17 cellular contexts compared by ENCODE assay signal in the genomic region with DNA sequence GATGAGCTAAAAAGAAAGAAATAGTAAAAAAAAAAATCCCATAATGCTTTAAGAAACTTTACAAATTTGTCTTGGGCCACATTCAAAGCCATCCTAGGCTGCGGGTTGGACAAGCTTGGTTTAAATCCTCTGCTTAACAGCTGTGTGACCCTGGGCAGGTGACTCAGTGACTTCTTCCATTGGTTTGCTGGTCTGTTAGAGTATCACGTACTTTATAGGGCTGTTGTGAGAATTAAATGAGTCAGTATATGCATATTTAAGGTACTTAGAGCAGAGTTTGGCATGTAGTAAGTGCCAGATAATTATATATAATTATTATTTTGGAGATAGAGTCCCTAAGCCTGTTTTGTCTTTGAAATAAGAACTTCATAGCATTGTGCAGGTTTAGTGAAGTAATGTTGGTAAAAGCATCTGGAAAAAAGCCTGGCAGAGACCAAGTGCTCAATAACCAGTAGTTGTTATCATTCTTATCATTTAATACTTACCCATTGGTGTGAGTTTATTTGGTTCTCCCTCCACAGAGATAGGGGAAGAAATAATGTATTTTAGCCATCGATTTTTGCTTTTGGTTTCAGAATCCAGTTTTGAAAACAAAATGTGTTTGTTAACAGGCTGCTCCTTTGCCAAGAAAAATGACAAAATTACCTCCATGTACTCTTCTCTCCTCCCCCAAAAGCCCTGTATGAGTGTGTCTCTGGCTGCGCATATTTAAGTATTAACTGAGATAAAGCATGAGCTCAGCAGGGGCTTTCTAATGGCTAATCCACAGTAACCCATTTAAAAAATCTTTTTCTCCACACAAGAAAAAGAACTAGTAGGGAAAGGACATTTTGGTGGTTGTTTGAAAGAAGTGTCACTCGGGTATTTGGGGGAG.
DNase-seq lines count a peak whose midpoint lies in the region; ATAC-seq, FAIRE-seq and TF ChIP-seq lines count a peak whose summit lies in the region.
"Had no signal": no experiment of that assay in that cellular context is flagged by ENCODE, and none has a peak within 500 bp of the region (broad histone marks: within the 10 kb centered on the region; RNA-seq: fewer than 3 reads in every experiment).

No MANE protein-coding gene starts in this region.

- H3K36me3 Mint-ChIP-seq in activated CD8-positive, alpha-beta T cell treated with anti-CD3 and anti-CD28 coated beads for 36 hours (ENCODE audit: low read depth) = no peaks in the 10 kb centered on the region
- H3K36me3 Mint-ChIP-seq in activated CD8-positive, alpha-beta T cell treated with anti-CD3 and anti-CD28 coated beads, Interleukin-2, amount 10 ng/mL, durations not matched to agents 7 days and 5 days (ENCODE audit: low read depth) = no peaks in the 10 kb centered on the region

- H3K4me3 Mint-ChIP-seq in activated CD8-positive, alpha-beta T cell treated with anti-CD3 and anti-CD28 coated beads for 36 hours = no peak overlapping the region
- H3K4me3 Mint-ChIP-seq in activated CD8-positive, alpha-beta T cell treated with anti-CD3 and anti-CD28 coated beads, Interleukin-2, amount 10 ng/mL, durations not matched to agents 7 days and 5 days = no peak overlapping the region

- H3K4me3 ChIP-seq in epithelial cell of esophagus (ENCODE audit: low read length) (no peak overlapping the region), retinal pigment epithelial cell (ENCODE audit: low read length) (no peak overlapping the region)
- H3K4me3 ChIP-seq: colonic mucosa had no signal

- CTCF ChIA-PET in activated CD8-positive, alpha-beta T cell treated with anti-CD3 and anti-CD28 coated beads for 36 hours (lab: Charles Lee) = interaction anchor here (0.8 kb wide), 2 partner anchors 13 to 32 kb away, joined by 3 read pairs; no protein-coding TSS in a partner anchor
- CTCF ChIA-PET in activated CD8-positive, alpha-beta T cell treated with anti-CD3 and anti-CD28 coated beads, Interleukin-2, amount 10 ng/mL, durations not matched to agents 7 days and 5 days (lab: Charles Lee) = interaction anchor here (0.6 kb wide), 1 partner anchor 63 kb away, joined by 3 read pairs; no protein-coding TSS in a partner anchor

- peak; percentile 60 for ATAC-seq in activated CD8-positive, alpha-beta T cell treated with anti-CD3 and anti-CD28 coated beads for 36 hours
- no peak for ATAC-seq in activated CD8-positive, alpha-beta T cell treated with anti-CD3 and anti-CD28 coated beads, Interleukin-2, amount 10 ng/mL, durations not matched to agents 7 days and 5 days
- ATAC-seq in GM19467 (IDR thresholded peaks at IDR 0.05; ENCODE audit: unreplicated experiment) = no peak
- ATAC-seq: left colon had no signal

- FAIRE-seq in HTR-8/SVneo (lab: Jason Lieb, UNC) = no peak

- intact Hi-C loops in activated CD8-positive, alpha-beta T cell treated with anti-CD3 and anti-CD28 coated beads for 36 hours (cut with micrococcal nuclease) = no loop called here

- H3K4me1 Mint-ChIP-seq in activated CD8-positive, alpha-beta T cell treated with anti-CD3 and anti-CD28 coated beads for 36 hours (ENCODE audit: low read depth) = peaks cover 54% of the 10 kb centered on the region
- peaks cover 46% of the 10 kb centered on the region for H3K4me1 Mint-ChIP-seq in activated CD8-positive, alpha-beta T cell treated with anti-CD3 and anti-CD28 coated beads, Interleukin-2, amount 10 ng/mL, durations not matched to agents 7 days and 5 days (ENCODE audit: low read depth)

- no peak for TF ChIP-seq CTCF in activated CD8-positive, alpha-beta T cell treated with anti-CD3 and anti-CD28 coated beads for 36 hours (IDR thresholded peaks at IDR 0.05)
- TF ChIP-seq CTCF in epithelial cell of esophagus (IDR thresholded peaks at IDR 0.05; ENCODE audit: insufficient read depth, low read depth, low read length, missing control alignments) = no peak
- TF ChIP-seq CTCF in retinal pigment epithelial cell (conservative IDR thresholded peaks at IDR 0.05; ENCODE audit: low read depth, low read length) = no peak

- H3K27ac Mint-ChIP-seq in activated CD8-positive, alpha-beta T cell treated with anti-CD3 and anti-CD28 coated beads for 36 hours = no peak overlapping the region
- no peak overlapping the region for H3K27ac Mint-ChIP-seq in activated CD8-positive, alpha-beta T cell treated with anti-CD3 and anti-CD28 coated beads, Interleukin-2, amount 10 ng/mL, durations not matched to agents 7 days and 5 days

- H3K27me3 Mint-ChIP-seq in activated CD8-positive, alpha-beta T cell treated with anti-CD3 and anti-CD28 coated beads for 36 hours = no peaks in the 10 kb centered on the region
- no peaks in the 10 kb centered on the region for H3K27me3 Mint-ChIP-seq in activated CD8-positive, alpha-beta T cell treated with anti-CD3 and anti-CD28 coated beads, Interleukin-2, amount 10 ng/mL, durations not matched to agents 7 days and 5 days (ENCODE audit: low read depth)

- POLR2A ChIA-PET in activated CD8-positive, alpha-beta T cell treated with anti-CD3 and anti-CD28 coated beads for 36 hours (lab: Charles Lee) = no interaction called here
- POLR2A ChIA-PET in activated CD8-positive, alpha-beta T cell treated with anti-CD3 and anti-CD28 coated beads, Interleukin-2, amount 10 ng/mL, durations not matched to agents 7 days and 5 days (lab: Charles Lee) = interaction anchor here (0.6 kb wide), 1 partner anchor 608 kb away, joined by 3 read pairs; no protein-coding TSS in a partner anchor

- DNase-seq in activated CD8-positive, alpha-beta T cell treated with anti-CD3 and anti-CD28 coated beads for 36 hours = peak; percentile 41
- no peak for DNase-seq in activated CD8-positive, alpha-beta T cell treated with anti-CD3 and anti-CD28 coated beads, Interleukin-2, amount 10 ng/mL, durations not matched to agents 7 days and 5 days
- DNase-seq in NCI-H1105 treated with DMSO at 0.1 percent for 48 hours (lab: John Stamatoyannopoulos, UW) (peak; percentile 89), epithelial cell of esophagus (ENCODE audit: low read depth) (peak; percentile 41), retinal pigment epithelial cell (ENCODE audit: low read depth) (peak; percentile 62), HTR-8/SVneo (ENCODE audit: insufficient read length, low spot score) (no peak), MV-4-11 (lab: John Stamatoyannopoulos, UW) (no peak)
- DNase-seq: AML-193; colonic mucosa; DND-41; glutamatergic neuron; KG1; left colon; NCI-H2227 treated with DMSO at 0.1 percent for 48 hours; SHP77; stimulated activated CD8-positive, alpha-beta memory T cell treated with anti-CD3 and anti-CD28 coated beads, Interleukin-4, amount 100 ng/mL, for 48 hours had no signal

- no peaks in the 10 kb centered on the region for H3K9me3 Mint-ChIP-seq in activated CD8-positive, alpha-beta T cell treated with anti-CD3 and anti-CD28 coated beads for 36 hours
- H3K9me3 Mint-ChIP-seq in activated CD8-positive, alpha-beta T cell treated with anti-CD3 and anti-CD28 coated beads, Interleukin-2, amount 10 ng/mL, durations not matched to agents 7 days and 5 days (ENCODE audit: insufficient read depth) = no peaks in the 10 kb centered on the region

Comparison
In these comparisons a context has a peak if more than half of its experiments do, and no peak if none do; other contexts are left out.
1. DNase-seq: peak in activated CD8-positive, alpha-beta T cell treated with anti-CD3 and anti-CD28 coated beads for 36 hours (single experiment), NCI-H1105 treated with DMSO at 0.1 percent for 48 hours (single experiment), epithelial cell of esophagus (single experiment) and retinal pigment epithelial cell (single experiment); none in activated CD8-positive, alpha-beta T cell treated with anti-CD3 and anti-CD28 coated beads, Interleukin-2, amount 10 ng/mL, durations not matched to agents 7 days and 5 days (single experiment), HTR-8/SVneo (single experiment) and MV-4-11 (single experiment).